Comparison of ENCODE assay signal across 23 cellular contexts in genomic region chr4:164571593-164572385, GRCh38.
DNase-seq lines count a peak whose midpoint lies in the region; ATAC-seq, FAIRE-seq and TF ChIP-seq lines count a peak whose summit lies in the region.
"Had no signal": no experiment of that assay in that cellular context is flagged by ENCODE, and none has a peak within 500 bp of the region (broad histone marks: within the 10 kb centered on the region; RNA-seq: fewer than 3 reads in every experiment).

No MANE protein-coding gene starts in this region.

- H3K36me3 ChIP-seq in brain microvascular endothelial cell (replicated peaks) (no peaks in the 10 kb centered on the region), keratinocyte (ENCODE audit: control insufficient read depth in 2 of 2, extremely low read depth in 1 of 2, insufficient read depth in 2 of 2, low read length in 2 of 2) (no peaks in the 10 kb centered on the region)
- H3K36me3 ChIP-seq: BLaER1, heart right ventricle, prostate gland, spleen had no signal

- H3K27me3 ChIP-seq in brain microvascular endothelial cell (replicated peaks) (no peaks in the 10 kb centered on the region), keratinocyte (ENCODE audit: control insufficient read depth, extremely low read depth, insufficient read depth, low read length) (no peaks in the 10 kb centered on the region)
- H3K27me3 ChIP-seq: BLaER1, heart right ventricle, spleen had no signal

- H3K79me2 ChIP-seq in keratinocyte (ENCODE audit: control insufficient read depth, insufficient read depth, low read length): no peaks in the 10 kb centered on the region

- ATAC-seq in activated naive CD4-positive, alpha-beta T cell treated with anti-CD3 and anti-CD28 coated beads, Interleukin-2, amount 50 U/mL, for 72 hours: no peak
- no peak for ATAC-seq in GM21515 (IDR thresholded peaks at IDR 0.05; ENCODE audit: unreplicated experiment)
- ATAC-seq: heart right ventricle, T-cell had no signal

- peaks cover 22% of the 10 kb centered on the region for H3K4me1 ChIP-seq in keratinocyte (ENCODE audit: control insufficient read depth, extremely low read depth, insufficient read depth, low read length)
- H3K4me1 ChIP-seq: BLaER1, heart right ventricle, prostate gland, spleen had no signal

- H3K4me3 ChIP-seq in brain microvascular endothelial cell (ENCODE audit: low read depth, low read length) (no peak overlapping the region), keratinocyte (ENCODE audit: control insufficient read depth in 2 of 3, extremely low read depth in 1 of 3, insufficient read depth in 2 of 3, low read depth in 1 of 3, low read length in 3 of 3) (no peak overlapping the region)
- H3K4me3 ChIP-seq: BLaER1, heart right ventricle, prostate gland, spleen had no signal

- TF ChIP-seq CTCF in brain microvascular endothelial cell (IDR thresholded peaks at IDR 0.05; ENCODE audit: low read depth, low read length, missing control alignments) (no peak), keratinocyte (optimal IDR thresholded peaks at IDR 0.05 in 1 of 3, IDR thresholded peaks at IDR 0.05 in 1 of 3, conservative IDR thresholded peaks at IDR 0.05 in 1 of 3; ENCODE audit: extremely low read depth in 1 of 3, insufficient read depth in 2 of 3, low read length in 3 of 3) (no peak)

- no peak overlapping the region for H3K27ac Mint-ChIP-seq in activated naive CD4-positive, alpha-beta T cell treated with anti-CD3 and anti-CD28 coated beads, Interleukin-2, amount 50 U/mL, for 72 hours
- H3K27ac Mint-ChIP-seq: activated T-helper 2 cell treated with anti-CD3 and anti-CD28 coated beads, Interferon-gamma antibody, Interleukin-2, Interleukin-4, amounts not matched to agents 10 μg/mL and 5 μg/mL and 100 μg/mL, durations not matched to agents 14 hours and 24 hours and 36 hours; memory B cell; T-cell had no signal

- H3K27ac ChIP-seq in brain microvascular endothelial cell (no peak overlapping the region), keratinocyte (ENCODE audit: control insufficient read depth, insufficient read depth, low read length) (no peak overlapping the region)
- H3K27ac ChIP-seq: BLaER1, heart right ventricle, prostate gland, spleen had no signal

- DNase-seq in A172 (ENCODE audit: low spot score): peak; percentile 31
- peak; percentile 40 for DNase-seq in M059J (ENCODE audit: low read depth)
- peak; percentile 2 for DNase-seq in brain microvascular endothelial cell
- DNase-seq in keratinocyte (ENCODE audit: low read depth, low spot score): no peak
- no peak for DNase-seq in activated naive CD4-positive, alpha-beta T cell treated with anti-CD3 and anti-CD28 coated beads, Interleukin-2, amount 50 U/mL, for 72 hours (ENCODE audit: low spot score in 2 of 2)
- DNase-seq in mucosa of gallbladder (ENCODE audit: low spot score): no peak
- DNase-seq in HT-29 (ENCODE audit: low spot score): no peak
- DNase-seq: activated CD4-positive, alpha-beta T cell treated with anti-CD3 and anti-CD28 coated beads for 48 hours; effector memory CD4-positive, alpha-beta T cell; heart right ventricle; IMR-90; NCI-H526; SHP77; spleen; stimulated activated CD4-positive, alpha-beta T cell treated with anti-CD3 and anti-CD28 coated beads, Interleukin-4, amount 100 ng/mL, for 4 hours; T-cell had no signal

- dilution Hi-C loops in keratinocyte (cut with MboI; ENCODE audit: extremely low pct_ligation_motif_present, low sequenced_read_pairs): no loop called here

- no peaks in the 10 kb centered on the region for H3K36me3 Mint-ChIP-seq in activated naive CD4-positive, alpha-beta T cell treated with anti-CD3 and anti-CD28 coated beads, Interleukin-2, amount 50 U/mL, for 72 hours
- H3K36me3 Mint-ChIP-seq: memory B cell, T-cell had no signal

- H3K9me1 ChIP-seq in keratinocyte (ENCODE audit: control insufficient read depth, extremely low read depth, insufficient read depth, low read length): no peaks in the 10 kb centered on the region

- peaks cover 1 to 5% of the 10 kb centered on the region in 2 donors for H3K9me3 Mint-ChIP-seq in activated naive CD4-positive, alpha-beta T cell treated with anti-CD3 and anti-CD28 coated beads, Interleukin-2, amount 50 U/mL, for 72 hours
- H3K9me3 Mint-ChIP-seq: activated T-helper 2 cell treated with anti-CD3 and anti-CD28 coated beads, Interferon-gamma antibody, Interleukin-2, Interleukin-4, amounts not matched to agents 10 μg/mL and 5 μg/mL and 100 μg/mL, durations not matched to agents 14 hours and 24 hours and 36 hours had no signal

- H3K9ac ChIP-seq in keratinocyte (ENCODE audit: control insufficient read depth, extremely low read depth, insufficient read depth, low read length): no peak overlapping the region
- H3K9ac ChIP-seq: BLaER1 had no signal

- no peak overlapping the region for H2AFZ ChIP-seq in keratinocyte (ENCODE audit: control insufficient read depth, low read length)

- peak overlapping the region; percentile 13 for H3K4me2 ChIP-seq in keratinocyte (ENCODE audit: control insufficient read depth, extremely low read depth, insufficient read depth, low read depth, low read length)
- H3K4me2 ChIP-seq: BLaER1 had no signal

- H4K20me1 ChIP-seq in keratinocyte (ENCODE audit: control insufficient read depth, extremely low read depth, insufficient read depth, low read length): no peaks in the 10 kb centered on the region
- H4K20me1 ChIP-seq: BLaER1 had no signal

- FAIRE-seq in keratinocyte (lab: Jason Lieb, UNC): peak; percentile 65
- FAIRE-seq: A204.1, D721Med had no signal

- no peaks in the 10 kb centered on the region for H3K9me3 ChIP-seq in keratinocyte (ENCODE audit: control insufficient read depth, low read depth, low read length)
- H3K9me3 ChIP-seq: prostate gland had no signal

- in situ Hi-C loops in brain microvascular endothelial cell (cut with HindIII; ENCODE audit: low pct_ligation_motif_present, low sequenced_read_pairs): no loop called here

Comparison
In these comparisons a context has a peak if more than half of its experiments do, and no peak if none do; other contexts are left out.
1. DNase-seq: peak in A172 (single experiment), M059J (single experiment) and brain microvascular endothelial cell (single experiment); none in keratinocyte (single experiment), activated naive CD4-positive, alpha-beta T cell treated with anti-CD3 and anti-CD28 coated beads, Interleukin-2, amount 50 U/mL, for 72 hours (0 of 2), mucosa of gallbladder (single experiment) and HT-29 (single experiment).